ENCODE assay signal across 7 cellular contexts in the genomic region with DNA sequence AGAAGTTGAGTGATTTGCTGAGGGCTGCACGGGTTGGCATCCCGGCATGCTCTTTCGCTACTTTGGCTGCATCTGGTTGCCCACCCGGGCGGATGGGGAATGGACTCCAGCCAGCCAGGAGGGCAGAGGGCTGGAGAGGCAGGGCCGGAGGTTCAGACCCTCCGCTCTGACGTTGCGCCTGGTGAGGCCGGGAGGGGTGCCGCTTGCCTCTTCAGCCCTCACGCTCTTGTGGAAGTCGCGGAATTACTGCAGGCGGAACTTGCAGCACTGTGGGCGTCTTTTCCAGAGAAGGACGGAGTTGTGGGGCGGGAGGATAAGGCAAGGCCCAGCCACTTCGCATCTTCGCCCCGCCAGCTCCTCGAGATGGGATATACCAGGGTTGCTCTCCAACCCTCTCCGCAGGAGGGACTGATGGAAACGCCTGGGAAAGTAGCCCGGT. TPM values are rescaled to one million over a fixed set of nuclear protein-coding genes. Genes with fewer than 3 reads are reported as not detected.
DNase-seq lines count a peak whose midpoint lies in the region; ATAC-seq and TF ChIP-seq lines count a peak whose summit lies in the region.

No MANE protein-coding gene starts in this region.

- peaks cover 6% of the 10 kb centered on the region for H3K4me1 ChIP-seq in prostate gland (replicated peaks)

- peak overlapping the region; percentile 86 to 87 for H3K27ac ChIP-seq in prostate gland

- TF ChIP-seq CTCF in fibroblast of villous mesenchyme (IDR thresholded peaks at IDR 0.05; ENCODE audit: insufficient read depth, low read depth, low read length) (no peak), prostate gland (IDR thresholded peaks at IDR 0.05) (no peak)

- DNase-seq in T-helper 17 cell (no peak), fibroblast of villous mesenchyme (ENCODE audit: low read depth) (peak; percentile 59), prostate gland (ENCODE audit: low spot score) (no peak), G401 (ENCODE audit: low spot score) (no peak), NCI-H1105 (lab: John Stamatoyannopoulos, UW) (no peak)

- H3K27me3 Mint-ChIP-seq in T-helper 17 cell, result no peaks in the 10 kb centered on the region

- H3K27ac Mint-ChIP-seq in T-helper 17 cell, result peak overlapping the region; percentile 88

- TF ChIP-seq POLR2A in prostate gland (IDR thresholded peaks at IDR 0.05), result no peak

- H3K36me3 Mint-ChIP-seq in T-helper 17 cell (ENCODE audit: low read depth), result no peaks in the 10 kb centered on the region

- WGBS in prostate gland, result 2% methylated on average over 25 of the region's 25 CpGs

- H3K36me3 ChIP-seq in prostate gland, result peaks cover 0 to 5% of the 10 kb centered on the region in 2 donors

- ATAC-seq in GM18867 (IDR thresholded peaks at IDR 0.05; ENCODE audit: unreplicated experiment), result peak; percentile 18
- ATAC-seq in HG02870 (IDR thresholded peaks at IDR 0.05; ENCODE audit: unreplicated experiment), result peak; percentile 26
- ATAC-seq in T-helper 17 cell, result peak; percentile 10

- H3K9me3 ChIP-seq in T-helper 17 cell (ENCODE audit: control insufficient read depth, low read length, poor library complexity, severe bottlenecking) (no peaks in the 10 kb centered on the region), prostate gland (no peaks in the 10 kb centered on the region)

- H3K27me3 ChIP-seq in prostate gland (replicated peaks; ENCODE audit: insufficient read depth), result no peaks in the 10 kb centered on the region

- H3K4me3 ChIP-seq in fibroblast of villous mesenchyme (ENCODE audit: low read depth, low read length) (peak overlapping the region; percentile 91), prostate gland (peak overlapping the region; percentile 69 to 79)

- H3K4me1 Mint-ChIP-seq in T-helper 17 cell, result peaks cover 27% of the 10 kb centered on the region

- intact Hi-C loops in prostate gland (cut with DNase I), result loop anchor here (5.0 kb wide), 2 partner anchors 49 to 79 kb away; partner anchors contain the start of genes ARFRP1, LIME1, SLC2A4RG and ZGPAT

- in situ Hi-C loops in G401 (cut with HindIII; ENCODE audit: low sequenced_read_pairs), result no loop called here

- peak overlapping the region; percentile 96 for H3K4me3 Mint-ChIP-seq in T-helper 17 cell

RNA-seq across cellular contexts. Expression of gene RTEL1, which starts 0.7 kb away (rescaled TPM):
- total RNA-seq in T-helper 17 cell, result 10 to 100 TPM; 30.7 to 35.0 TPM
- total RNA-seq in fibroblast of villous mesenchyme, result 11.7 and 14.2 TPM in 2 replicates
- total RNA-seq in prostate gland, result 10 to 100 TPM; 21.8 to 42.6 TPM
- 18.5 and 18.7 TPM in 2 replicates for total RNA-seq in G401 (2014; rRNA removed; shearing (Covaris generic))

RNA-seq across cellular contexts. Expression of gene STMN3, which starts 5.5 kb away (rescaled TPM):
- total RNA-seq in T-helper 17 cell (10 to 100 TPM; 51.0 to 67.4 TPM), fibroblast of villous mesenchyme (5.6 and 10.6 TPM in 2 replicates), prostate gland (10 to 100 TPM; 21.2 to 24.5 TPM)
- total RNA-seq in G401 (2014; rRNA removed; shearing (Covaris generic)), result 179 and 180 TPM in 2 replicates

RNA-seq across cellular contexts. Expression of gene GMEB2, which starts 31.9 kb away (rescaled TPM):
- total RNA-seq in T-helper 17 cell (10 to 100 TPM; 17.3 to 21.0 TPM), fibroblast of villous mesenchyme (9.3 and 10.8 TPM in 2 replicates), prostate gland (10 to 100 TPM; 18.4 to 27.9 TPM)
- 19.3 and 19.7 TPM in 2 replicates for total RNA-seq in G401 (2014; rRNA removed; shearing (Covaris generic))

RNA-seq across cellular contexts. Expression of gene TNFRSF6B, which starts 37.7 kb away (rescaled TPM):
- not detected for total RNA-seq in T-helper 17 cell
- total RNA-seq in fibroblast of villous mesenchyme, result 31.5 and 44.5 TPM in 2 replicates
- 10 to 100 TPM in 1 of 2 donors, 1 to 10 TPM in 1; 6.7 to 12.2 TPM for total RNA-seq in prostate gland
- not detected in 2 replicates for total RNA-seq in G401 (2014; rRNA removed; shearing (Covaris generic))

RNA-seq across cellular contexts. Expression of gene ARFRP1, which starts 49.0 kb away (rescaled TPM):
- 10 to 100 TPM; 44.0 to 53.2 TPM for total RNA-seq in T-helper 17 cell
- 24.2 and 30.3 TPM in 2 replicates for total RNA-seq in fibroblast of villous mesenchyme
- total RNA-seq in prostate gland, result 10 to 100 TPM; 36.8 to 50.8 TPM
- total RNA-seq in G401 (2014; rRNA removed; shearing (Covaris generic)), result 33.0 and 36.7 TPM in 2 replicates
